ENCODE assay signal across 13 cellular contexts in genomic region chr3:184459355-184459754, GRCh38.
DNase-seq lines count a peak whose midpoint lies in the region; ATAC-seq and TF ChIP-seq lines count a peak whose summit lies in the region.
"Had no signal": no experiment of that assay in that cellular context is flagged by ENCODE, and none has a peak within 500 bp of the region (broad histone marks: within the 10 kb centered on the region; RNA-seq: fewer than 3 reads in every experiment).

No MANE protein-coding gene starts in this region.

- no peak overlapping the region for H3K27ac ChIP-seq in hepatocyte
- no peak overlapping the region for H3K27ac ChIP-seq in PC-9
- H3K27ac ChIP-seq: body of pancreas had no signal

- H3K4me3 ChIP-seq in foreskin fibroblast (ENCODE audit: low read depth in 1 of 2, low read length in 2 of 2) = no peak overlapping the region
- no peak overlapping the region for H3K4me3 ChIP-seq in hepatocyte
- no peak overlapping the region for H3K4me3 ChIP-seq in PC-9
- H3K4me3 ChIP-seq: body of pancreas had no signal

- H3K27ac Mint-ChIP-seq in stimulated activated naive CD8-positive, alpha-beta T cell treated with anti-CD3 and anti-CD28 coated beads, Interleukin-15, amount 100 ng/mL, for 72 hours = no peak overlapping the region
- H3K27ac Mint-ChIP-seq: activated CD4-positive, alpha-beta T cell treated with anti-CD3 and anti-CD28 coated beads, Interleukin-2, amount 10 ng/mL, durations not matched to agents 24 days and 14 days; B cell had no signal

- intact Hi-C loops in PC-9 (cut with micrococcal nuclease; ENCODE audit: unreplicated experiment) = no loop called here

- CTCF ChIA-PET in PC-9 (lab: Charles Lee) = no interaction called here

- H3K4me1 Mint-ChIP-seq in stimulated activated naive CD8-positive, alpha-beta T cell treated with anti-CD3 and anti-CD28 coated beads, Interleukin-15, amount 100 ng/mL, for 72 hours = no peaks in the 10 kb centered on the region
- H3K4me1 Mint-ChIP-seq: activated CD4-positive, alpha-beta T cell treated with anti-CD3 and anti-CD28 coated beads, Interleukin-2, amount 10 ng/mL, durations not matched to agents 24 days and 14 days; B cell had no signal

- H3K9me3 ChIP-seq in hepatocyte (ENCODE audit: low read depth) (no peaks in the 10 kb centered on the region), PC-9 (ENCODE audit: insufficient read depth, low read depth) (no peaks in the 10 kb centered on the region)
- H3K9me3 ChIP-seq: body of pancreas had no signal

- BruUV-seq in PC-9 (replicated peaks; lab: Mats Ljungman, UMichigan) = no TSS peak

- ATAC-seq in stimulated activated naive CD8-positive, alpha-beta T cell treated with anti-CD3 and anti-CD28 coated beads, Interleukin-15, amount 100 ng/mL, for 72 hours = no peak
- ATAC-seq: body of pancreas had no signal

- no peaks in the 10 kb centered on the region for H3K27me3 Mint-ChIP-seq in stimulated activated naive CD8-positive, alpha-beta T cell treated with anti-CD3 and anti-CD28 coated beads, Interleukin-15, amount 100 ng/mL, for 72 hours

- H3K9me2 ChIP-seq in hepatocyte (replicated peaks; ENCODE audit: insufficient read depth) (no peaks in the 10 kb centered on the region), PC-9 (ENCODE audit: insufficient read depth) (no peaks in the 10 kb centered on the region)

- no peaks in the 10 kb centered on the region for H3F3A ChIP-seq in PC-9 (ENCODE audit: insufficient read depth, low read depth)

- H3K36me3 ChIP-seq in hepatocyte (replicated peaks; ENCODE audit: insufficient read depth, low read depth) (no peaks in the 10 kb centered on the region), PC-9 (ENCODE audit: low read depth) (no peaks in the 10 kb centered on the region)

- H3K4me1 ChIP-seq in hepatocyte (ENCODE audit: insufficient read depth) (no peaks in the 10 kb centered on the region), PC-9 (replicated peaks; ENCODE audit: insufficient read depth) (no peaks in the 10 kb centered on the region)
- H3K4me1 ChIP-seq: body of pancreas had no signal

- no peak overlapping the region for H3K4me3 Mint-ChIP-seq in stimulated activated naive CD8-positive, alpha-beta T cell treated with anti-CD3 and anti-CD28 coated beads, Interleukin-15, amount 100 ng/mL, for 72 hours
- H3K4me3 Mint-ChIP-seq: activated CD4-positive, alpha-beta T cell treated with anti-CD3 and anti-CD28 coated beads, Interleukin-2, amount 10 ng/mL, durations not matched to agents 24 days and 14 days; B cell had no signal

- H3K4me2 ChIP-seq in hepatocyte = no peak overlapping the region
- H3K4me2 ChIP-seq in PC-9 = no peak overlapping the region

- H4K20me1 ChIP-seq in hepatocyte (ENCODE audit: insufficient read depth, poor library complexity, severe bottlenecking) = no peaks in the 10 kb centered on the region
- H4K20me1 ChIP-seq in PC-9 (ENCODE audit: insufficient read depth) = no peaks in the 10 kb centered on the region

- POLR2A ChIA-PET in PC-9 (lab: Charles Lee; ENCODE audit: unreplicated experiment) = interaction anchor here (0.6 kb wide), 1 partner anchor 88 kb away, joined by 4 read pairs; no protein-coding TSS in a partner anchor

- WGBS in hepatocyte (ENCODE audit: low lambda C conversion rate, missing lambda C conversion rate) = 91% methylated on average over 4 of the region's 4 CpGs

- DNase-seq in A172 (ENCODE audit: low spot score) (peak; percentile 90), GM04504 (ENCODE audit: low read depth) (peak; percentile 69), SW 1271 (lab: John Stamatoyannopoulos, UW) (peak; percentile 77 to 79), foreskin fibroblast (peak; percentile 86 to 96), hepatocyte (ENCODE audit: low spot score) (no peak), PC-9 (no peak)
- DNase-seq in stimulated activated naive CD8-positive, alpha-beta T cell treated with anti-CD3 and anti-CD28 coated beads, Interleukin-15, amount 100 ng/mL, for 72 hours = no peak
- no peak for DNase-seq in stimulated activated naive CD4-positive, alpha-beta T cell treated with Interleukin-2 at 50 U/mL for 16 hours (lab: John Stamatoyannopoulos, UW)
- DNase-seq: activated CD4-positive, alpha-beta T cell treated with anti-CD3 and anti-CD28 coated beads, Interleukin-2, amount 10 ng/mL, durations not matched to agents 24 days and 14 days; DND-41; H7 had no signal

- no peak for TF ChIP-seq CTCF in foreskin fibroblast (IDR thresholded peaks at IDR 0.05; ENCODE audit: low read depth, low read length)
- TF ChIP-seq CTCF in hepatocyte (IDR thresholded peaks at IDR 0.05; ENCODE audit: poor library complexity) = no peak
- no peak for TF ChIP-seq CTCF in PC-9 (conservative IDR thresholded peaks at IDR 0.05)

- no peaks in the 10 kb centered on the region for H3K79me2 ChIP-seq in hepatocyte
- H3K79me2 ChIP-seq in PC-9 (ENCODE audit: low read depth) = no peaks in the 10 kb centered on the region

- H3K9me3 Mint-ChIP-seq in stimulated activated naive CD8-positive, alpha-beta T cell treated with anti-CD3 and anti-CD28 coated beads, Interleukin-15, amount 100 ng/mL, for 72 hours = no peaks in the 10 kb centered on the region

- H3K27me3 ChIP-seq in hepatocyte (no peaks in the 10 kb centered on the region), PC-9 (ENCODE audit: insufficient read depth, low read depth) (no peaks in the 10 kb centered on the region)
- H3K27me3 ChIP-seq: body of pancreas had no signal

- H2AFZ ChIP-seq in hepatocyte (no peak overlapping the region), PC-9 (no peak overlapping the region)

Comparison
In these comparisons a context has a peak if more than half of its experiments do, and no peak if none do; other contexts are left out.
1. DNase-seq: peak in A172 (single experiment), GM04504 (single experiment), SW 1271 (2 of 2) and foreskin fibroblast (2 of 2); none in hepatocyte (single experiment), stimulated activated naive CD8-positive, alpha-beta T cell treated with anti-CD3 and anti-CD28 coated beads, Interleukin-15, amount 100 ng/mL, for 72 hours (0 of 2), PC-9 (0 of 2) and stimulated activated naive CD4-positive, alpha-beta T cell treated with Interleukin-2 at 50 U/mL for 16 hours (single experiment).